In genomic region chr2:134158295-134158694, GRCh38 we compare ENCODE assay signal across 24 cellular contexts.
"Had no signal": no experiment of that assay in that cellular context is flagged by ENCODE, and none has a peak within 500 bp of the region (broad histone marks: within the 10 kb centered on the region; RNA-seq: fewer than 3 reads in every experiment).

No MANE protein-coding gene starts in this region.

- ATAC-seq: effector memory CD8-positive, alpha-beta T cell; left cardiac atrium; left lung; lower lobe of right lung; stimulated activated effector memory CD8-positive, alpha-beta T cell treated with anti-CD3 and anti-CD28 coated beads, Interleukin-12 subunit alpha, Interleukin-12 subunit beta, amount 100 ng/mL, for 72 hours; stimulated activated naive CD8-positive, alpha-beta T cell treated with anti-CD3 and anti-CD28 coated beads, Interleukin-15, Interleukin-2, amounts not matched to agents 100 U/mL and 50 U/mL, for 24 hours had no signal

- H3K9me3 ChIP-seq: esophagus squamous epithelium, heart right ventricle, left lung, lower lobe of right lung, sigmoid colon, testis, tibial artery had no signal

- H3K9ac ChIP-seq: parathyroid adenoma had no signal

- H3K36me3 Mint-ChIP-seq: natural killer cell treated with Interleukin-12 subunit alpha and Interleukin-12 subunit beta and Interleukin-15 and Interleukin-18, amount 100 ng/mL, for 72 hours; stimulated activated effector memory CD8-positive, alpha-beta T cell treated with anti-CD3 and anti-CD28 coated beads, Interleukin-12 subunit alpha, Interleukin-12 subunit beta, amount 100 ng/mL, for 72 hours had no signal

- H3K27me3 Mint-ChIP-seq: effector memory CD8-positive, alpha-beta T cell; natural killer cell treated with Interleukin-12 subunit alpha and Interleukin-12 subunit beta and Interleukin-15 and Interleukin-18, amount 100 ng/mL, for 72 hours; progenitor cell of endocrine pancreas; type B pancreatic cell had no signal

- H3K9me3 Mint-ChIP-seq: effector memory CD8-positive, alpha-beta T cell; natural killer cell treated with Interleukin-12 subunit alpha and Interleukin-12 subunit beta and Interleukin-15 and Interleukin-18, amount 100 ng/mL, for 72 hours; neural crest cell; stimulated activated effector memory CD8-positive, alpha-beta T cell treated with anti-CD3 and anti-CD28 coated beads, Interleukin-12 subunit alpha, Interleukin-12 subunit beta, amount 100 ng/mL, for 72 hours; type B pancreatic cell had no signal

- H3K4me3 ChIP-seq: coronary artery, esophagus squamous epithelium, heart right ventricle, left lung, lower lobe of right lung, sigmoid colon, testis, tibial artery had no signal

- DNase-seq: effector memory CD8-positive, alpha-beta T cell; erythroblast; esophagus squamous epithelium; foreskin melanocyte; glutamatergic neuron; heart right ventricle; hippocampal formation; left cardiac atrium; lower lobe of right lung; sigmoid colon; stimulated activated CD4-positive, alpha-beta T cell treated with anti-CD3 and anti-CD28 coated beads, Interleukin-2, amount 100 ng/mL, for 24 hours; stimulated activated CD4-positive, alpha-beta T cell treated with anti-CD3 and anti-CD28 coated beads, Interleukin-4, amount 100 ng/mL, for 24 hours; stimulated activated naive CD8-positive, alpha-beta T cell treated with anti-CD3 and anti-CD28 coated beads, Interleukin-15, Interleukin-2, amounts not matched to agents 100 U/mL and 50 U/mL, for 24 hours; substantia nigra; testis; tibial artery had no signal

- H3K36me3 ChIP-seq: left lung, lower lobe of right lung, sigmoid colon, tibial artery had no signal

- H3K27ac Mint-ChIP-seq: natural killer cell treated with Interleukin-12 subunit alpha and Interleukin-12 subunit beta and Interleukin-15 and Interleukin-18, amount 100 ng/mL, for 72 hours; progenitor cell of endocrine pancreas; type B pancreatic cell had no signal

- H3K27ac ChIP-seq: coronary artery, esophagus squamous epithelium, left lung, lower lobe of right lung, parathyroid adenoma, sigmoid colon, testis, tibial artery had no signal

- H3K27me3 ChIP-seq: esophagus squamous epithelium, heart right ventricle, left lung, sigmoid colon, testis, tibial artery had no signal

- H2AFZ ChIP-seq: parathyroid adenoma had no signal

- H3K4me3 Mint-ChIP-seq: effector memory CD8-positive, alpha-beta T cell; natural killer cell treated with Interleukin-12 subunit alpha and Interleukin-12 subunit beta and Interleukin-15 and Interleukin-18, amount 100 ng/mL, for 72 hours; neural crest cell; stimulated activated effector memory CD8-positive, alpha-beta T cell treated with anti-CD3 and anti-CD28 coated beads, Interleukin-12 subunit alpha, Interleukin-12 subunit beta, amount 100 ng/mL, for 72 hours; type B pancreatic cell had no signal
